In the genomic region with DNA sequence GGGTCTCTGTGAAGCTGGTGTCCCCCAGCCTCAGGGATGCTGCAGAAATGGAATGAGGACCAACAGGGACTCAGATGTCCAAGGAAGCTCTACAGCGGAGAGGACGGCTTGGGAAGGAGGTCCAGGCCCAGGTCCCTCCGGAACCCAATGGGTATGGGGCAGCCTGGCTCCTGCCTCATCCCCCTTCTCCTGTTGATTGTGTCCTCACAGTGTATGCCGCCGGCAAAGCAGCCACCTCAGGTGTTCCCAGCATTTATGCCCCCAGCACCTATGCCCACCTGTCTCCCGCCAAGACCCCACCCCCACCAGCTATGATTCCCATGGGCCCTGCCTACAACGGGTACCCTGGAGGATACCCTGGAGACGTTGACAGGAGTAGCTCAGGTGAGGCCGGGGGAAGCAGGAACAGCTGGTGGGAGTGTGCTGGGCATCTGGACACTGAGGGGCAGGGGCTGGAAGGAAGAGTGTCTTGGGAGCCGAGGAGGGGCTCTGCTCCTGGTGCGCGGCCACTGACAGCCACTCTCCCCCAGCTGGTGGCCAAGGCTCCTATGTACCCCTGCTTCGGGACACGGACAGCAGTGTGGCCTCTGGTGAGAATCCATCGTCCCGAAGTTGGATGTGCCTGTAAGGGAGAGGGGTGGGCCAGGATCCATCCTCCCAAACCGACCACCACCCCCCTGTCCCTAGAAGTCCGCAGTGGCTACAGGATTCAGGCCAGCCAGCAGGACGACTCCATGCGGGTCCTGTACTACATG, we compare ENCODE assay signal across 9 cellular contexts. TPM values are rescaled to one million over a fixed set of nuclear protein-coding genes. Genes with fewer than 3 reads are reported as not detected.
A peak's percentile ranks its signal among the peaks of the same experiment; 100 is the strongest.
DNase-seq lines count a peak whose midpoint lies in the region; ATAC-seq and TF ChIP-seq lines count a peak whose summit lies in the region.
"Had no signal": no experiment of that assay in that cellular context is flagged by ENCODE, and none has a peak within 500 bp of the region (broad histone marks: within the 10 kb centered on the region; RNA-seq: fewer than 3 reads in every experiment).

No MANE protein-coding gene starts in this region.

- intact Hi-C loops in psoas muscle (cut with DNase I): loop anchor here (5.0 to 10.0 kb wide), 3 partner anchors 122 to 202 kb away; partner anchors contain the start of gene FXYD7 (in 2 of the 2)

- H3K27ac ChIP-seq in WERI-Rb-1 (peak overlapping the region; percentile 89), psoas muscle (peak overlapping the region; percentile 94), trophoblast cell (ENCODE audit: low read depth, low read length) (no peak overlapping the region)

- H3K27me3 ChIP-seq in GM06990 (replicated peaks; ENCODE audit: control insufficient read depth, insufficient read depth, low read length) (no peaks in the 10 kb centered on the region), WERI-Rb-1 (ENCODE audit: insufficient read depth, low read depth, severe bottlenecking) (no peaks in the 10 kb centered on the region), psoas muscle (ENCODE audit: insufficient read depth in 3 of 3, low read length in 2 of 3) (no peaks in the 10 kb centered on the region), trophoblast cell (ENCODE audit: insufficient read depth, low read length) (no peaks in the 10 kb centered on the region)

- no peak overlapping the region for H3K4me2 ChIP-seq in trophoblast cell (ENCODE audit: low read length)

- H3K18ac ChIP-seq in trophoblast cell (ENCODE audit: low read length): no peak overlapping the region

- no peak overlapping the region for H4K12ac ChIP-seq in trophoblast cell (ENCODE audit: low read depth, low read length)

- H3K36me3 ChIP-seq in GM06990 (ENCODE audit: control insufficient read depth, insufficient read depth, low read length): peaks cover 11% of the 10 kb centered on the region
- peaks cover 76% of the 10 kb centered on the region for H3K36me3 ChIP-seq in WERI-Rb-1
- H3K36me3 ChIP-seq in psoas muscle (ENCODE audit: insufficient read depth in 1 of 2, low read depth in 1 of 2): peaks cover 0 to 12% of the 10 kb centered on the region in 2 donors
- peaks cover 49% of the 10 kb centered on the region in 2 experiments for H3K36me3 ChIP-seq in trophoblast cell (ENCODE audit: control insufficient read depth in 1 of 2, insufficient read depth in 2 of 2, low read length in 2 of 2)

- H2AK5ac ChIP-seq in trophoblast cell (ENCODE audit: low read length): no peak overlapping the region

- peaks cover 11% of the 10 kb centered on the region for H3K79me1 ChIP-seq in trophoblast cell (ENCODE audit: low read length)

- H3K4ac ChIP-seq in trophoblast cell (ENCODE audit: low read depth, low read length): no peak overlapping the region

- H2AFZ ChIP-seq in trophoblast cell (ENCODE audit: insufficient read depth, low read length, poor library complexity): no peak overlapping the region

- H3K9me3 ChIP-seq in WERI-Rb-1 (ENCODE audit: severe bottlenecking): no peaks in the 10 kb centered on the region
- H3K9me3 ChIP-seq in psoas muscle: no peaks in the 10 kb centered on the region
- H3K9me3 ChIP-seq in trophoblast cell (ENCODE audit: insufficient read depth, low read depth, low read length): no peaks in the 10 kb centered on the region

- H4K8ac ChIP-seq in trophoblast cell (ENCODE audit: low read depth, low read length): no peak overlapping the region

- ATAC-seq in psoas muscle (no peak), HG03159 (IDR thresholded peaks at IDR 0.05; ENCODE audit: unreplicated experiment) (no peak)

- TF ChIP-seq CTCF in GM06990 (IDR thresholded peaks at IDR 0.05; ENCODE audit: insufficient read depth, low read length, poor library complexity, severe bottlenecking) (no peak), WERI-Rb-1 (IDR thresholded peaks at IDR 0.05; ENCODE audit: low read depth, low read length) (no peak), fibroblast of pulmonary artery (IDR thresholded peaks at IDR 0.05; ENCODE audit: low read length, missing control alignments) (no peak), psoas muscle (IDR thresholded peaks at IDR 0.05) (no peak)

- H2BK12ac ChIP-seq in trophoblast cell (ENCODE audit: low read length): no peak overlapping the region

- H3K4me1 ChIP-seq in psoas muscle (peaks cover 30% of the 10 kb centered on the region), trophoblast cell (ENCODE audit: control insufficient read depth in 1 of 2, insufficient read depth in 2 of 2, low read length in 2 of 2) (peaks cover 12 to 15% of the 10 kb centered on the region in 2 experiments)

- WGBS in psoas muscle, 3 donors: 63 to 79% (median 68%) methylated on average over 18 to 20 of the region's 20 CpGs
- no CpG with 5 or more reads among the region's 20 CpGs for WGBS in trophoblast cell (ENCODE audit: extremely low coverage, insufficient coverage, insufficient read length)

- H3K14ac ChIP-seq in trophoblast cell (ENCODE audit: low read length): no peak overlapping the region

- H2BK120ac ChIP-seq in trophoblast cell (ENCODE audit: insufficient read depth, low read length, poor library complexity): no peak overlapping the region

- no peak overlapping the region for H2BK5ac ChIP-seq in trophoblast cell (ENCODE audit: low read depth, low read length, poor library complexity)

- H3K9ac ChIP-seq in trophoblast cell (ENCODE audit: low read length): no peak overlapping the region

- peak overlapping the region; percentile 85 for H3K4me3 ChIP-seq in GM06990 (replicated peaks; ENCODE audit: low read depth, low read length)
- no peak overlapping the region for H3K4me3 ChIP-seq in WERI-Rb-1 (ENCODE audit: low read depth, low read length)
- peak overlapping the region; percentile 74 for H3K4me3 ChIP-seq in fibroblast of pulmonary artery (replicated peaks; ENCODE audit: low read depth, low read length)
- peak overlapping the region; percentile 91 for H3K4me3 ChIP-seq in psoas muscle
- no peak overlapping the region for H3K4me3 ChIP-seq in trophoblast cell (ENCODE audit: low read depth, low read length)

- H4K91ac ChIP-seq in trophoblast cell (ENCODE audit: low read depth, low read length): no peak overlapping the region

- H3K23ac ChIP-seq in trophoblast cell (ENCODE audit: low read length): no peak overlapping the region

- H3K79me2 ChIP-seq in trophoblast cell (ENCODE audit: control insufficient read depth, insufficient read depth, low read length, poor library complexity): peaks cover 11% of the 10 kb centered on the region

- DNase-seq in GM06990 (ENCODE audit: extremely low read depth, insufficient read length) (no peak), WERI-Rb-1 (peak; percentile 10), fibroblast of pulmonary artery (ENCODE audit: low read depth) (no peak), psoas muscle (peak in 1 of 2 donors; percentile 61), SHP77 (lab: John Stamatoyannopoulos, UW) (no peak), trophoblast cell (no peak), inferior parietal cortex (ENCODE audit: extremely low spot score) (no peak)

RNA-seq across cellular contexts. Expression of gene USF2, which starts 2.4 kb away (rescaled TPM):
- 100 to 1,000 TPM; 141 to 196 (median 188) TPM for total RNA-seq in psoas muscle
- 100 to 1,000 TPM in 2 of 3 donors, 10 to 100 TPM in 1; 94.4 to 179 (median 142) TPM for polyA plus RNA-seq in psoas muscle
- polyA plus RNA-seq in trophoblast cell (2013): 75.6 and 76.3 TPM in 2 replicates

RNA-seq across cellular contexts. Expression of gene HAMP, which starts 16.0 kb away (rescaled TPM):
- under 1 TPM in 2 of 4 donors, not detected in 2; 0.22 to 0.42 TPM for total RNA-seq in psoas muscle
- not detected for polyA plus RNA-seq in psoas muscle
- polyA plus RNA-seq in trophoblast cell (2013): 0.08 TPM in 1 of 2 replicates, not detected in the other

RNA-seq across cellular contexts. Expression of gene LSR, which starts 17.5 kb away (rescaled TPM):
- total RNA-seq in psoas muscle: 1 to 10 TPM; 1.8 to 5.2 (median 2.7) TPM
- polyA plus RNA-seq in psoas muscle: 1 to 10 TPM; 1.7 to 4.4 (median 2.4) TPM
- 71.4 and 74.4 TPM in 2 replicates for polyA plus RNA-seq in trophoblast cell (2013)

RNA-seq across cellular contexts. Expression of gene MAG, which starts 25.6 kb away (rescaled TPM):
- total RNA-seq in psoas muscle: under 1 TPM in 1 of 4 donors, not detected in 3; 0.11 TPM
- under 1 TPM in 2 of 3 donors, not detected in 1; 0.05 to 0.30 TPM for polyA plus RNA-seq in psoas muscle
- polyA plus RNA-seq in trophoblast cell (2013): 0.17 and 0.49 TPM in 2 replicates
- total RNA-seq: renal cortical epithelial cell had no signal

RNA-seq across cellular contexts. Expression of gene FAM187B, which starts 37.8 kb away (rescaled TPM):
- total RNA-seq in psoas muscle: not detected
- under 1 TPM in 1 of 3 donors, not detected in 2; 0.03 TPM for polyA plus RNA-seq in psoas muscle
- polyA plus RNA-seq in trophoblast cell (2013): not detected in 2 replicates
- total RNA-seq: renal cortical epithelial cell had no signal

Comparison
In these comparisons a context has a peak if more than half of its experiments do, and no peak if none do; other contexts are left out.
1. H3K4me3 ChIP-seq: peak in GM06990 (single experiment), fibroblast of pulmonary artery (single experiment) and psoas muscle (single experiment); none in WERI-Rb-1 (single experiment) and trophoblast cell (single experiment).